ENCODE assay signal across 34 cellular contexts in the genomic region with DNA sequence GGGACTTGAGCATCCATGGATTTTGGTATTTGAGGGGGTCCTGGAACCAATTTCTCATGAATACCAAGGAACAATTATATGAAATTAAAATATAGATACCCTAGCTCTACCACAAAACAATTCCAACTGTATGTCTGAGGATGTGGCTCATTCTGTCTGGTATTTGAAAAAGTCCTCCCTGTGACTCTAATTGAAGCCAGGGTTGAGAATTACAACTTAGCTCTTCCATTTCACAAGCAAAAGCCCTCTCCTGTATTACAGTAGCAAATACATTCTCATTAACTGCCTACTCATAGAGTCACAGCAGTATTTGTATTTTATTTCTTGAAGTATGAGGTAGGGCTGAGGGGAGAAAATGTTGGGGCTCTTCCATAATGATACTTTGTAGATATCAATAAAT.
"Had no signal": no experiment of that assay in that cellular context is flagged by ENCODE, and none has a peak within 500 bp of the region (broad histone marks: within the 10 kb centered on the region; RNA-seq: fewer than 3 reads in every experiment).

No MANE protein-coding gene starts in this region.

- H3K27me3 ChIP-seq: MG63 had no signal

- H3K4me3 ChIP-seq: MG63 had no signal

- DNase-seq: Karpas-422, Kasumi-1, MG63, MM.1S, MV-4-11, NCI-H1048, NCI-H1092, NCI-H1092 treated with DMSO at 0.1 percent for 48 hours, NCI-H1105, NCI-H1105 treated with DMSO at 0.1 percent for 48 hours, NCI-H1417, NCI-H1417 treated with DMSO at 0.1 percent for 48 hours, NCI-H1436, NCI-H1436 treated with DMSO at 0.1 percent for 48 hours, NCI-H146, NCI-H1694, NCI-H1694 treated with DMSO at 0.1 percent for 48 hours, NCI-H187, NCI-H187 treated with DMSO at 0.1 percent for 48 hours, NCI-H1930, NCI-H2029, NCI-H2029 treated with DMSO at 0.1 percent for 48 hours, NCI-H2081, NCI-H2081 treated with DMSO at 0.1 percent for 48 hours, NCI-H2107, NCI-H2171, NCI-H2171 treated with DMSO at 0.1 percent for 48 hours, NCI-H2227 treated with DMSO at 0.1 percent for 48 hours, NCI-H226, NCI-H345, NCI-H446, NCI-H446 treated with DMSO at 0.1 percent for 48 hours, NCI-H510A, NCI-H524 had no signal

- H3K9me3 ChIP-seq: MG63 had no signal

- H3K36me3 ChIP-seq: MG63 had no signal
